Comparison of ENCODE assay signal across 8 cellular contexts in genomic region chr14:50860478-50861086, GRCh38. TPM values are rescaled to one million over a fixed set of nuclear protein-coding genes. Genes with fewer than 3 reads are reported as not detected.
DNase-seq lines count a peak whose midpoint lies in the region; ATAC-seq and TF ChIP-seq lines count a peak whose summit lies in the region.

No MANE protein-coding gene starts in this region.

- H3K27ac ChIP-seq in HL-60 (replicated peaks), result no peak overlapping the region

- peaks cover 12% of the 10 kb centered on the region for H3K4me1 Mint-ChIP-seq in activated CD4-positive, alpha-beta memory T cell treated with anti-CD3 and anti-CD28 coated beads, Interleukin-2, amount 10 ng/mL, durations not matched to agents 7 days and 5 days

- H3K27ac Mint-ChIP-seq in activated CD4-positive, alpha-beta memory T cell treated with anti-CD3 and anti-CD28 coated beads, Interleukin-2, amount 10 ng/mL, durations not matched to agents 7 days and 5 days, result peak overlapping the region; percentile 47

- no peak for ATAC-seq in GM21423 (IDR thresholded peaks at IDR 0.05; ENCODE audit: unreplicated experiment)

- TF ChIP-seq CTCF in HL-60 (IDR thresholded peaks at IDR 0.05; ENCODE audit: insufficient read depth, low read length), result peak; percentile 58

- POLR2A ChIA-PET in activated CD4-positive, alpha-beta memory T cell treated with anti-CD3 and anti-CD28 coated beads, Interleukin-2, amount 10 ng/mL, durations not matched to agents 7 days and 5 days (lab: Charles Lee), result interaction anchor here (0.6 to 2.4 kb wide), 14 partner anchors 15 to 981 kb away, joined by 3 to 19 read pairs (median 4); partner anchors contain the start of genes ATL1, NIN and SAV1

- H3K4me3 ChIP-seq in HL-60 (replicated peaks; ENCODE audit: insufficient read depth, low read length), result peak overlapping the region; percentile 59

- no peaks in the 10 kb centered on the region for H3K9me3 Mint-ChIP-seq in activated CD4-positive, alpha-beta memory T cell treated with anti-CD3 and anti-CD28 coated beads, Interleukin-2, amount 10 ng/mL, durations not matched to agents 7 days and 5 days

- peak overlapping the region; percentile 83 for H3K4me3 Mint-ChIP-seq in activated CD4-positive, alpha-beta memory T cell treated with anti-CD3 and anti-CD28 coated beads, Interleukin-2, amount 10 ng/mL, durations not matched to agents 7 days and 5 days

- H3K27me3 ChIP-seq in HL-60 (ENCODE audit: insufficient read depth, poor library complexity, severe bottlenecking), result no peaks in the 10 kb centered on the region

- peak; percentile 93 for DNase-seq in DMS79 treated with DMSO at 0.1 percent for 48 hours (lab: John Stamatoyannopoulos, UW)
- peak; percentile 42 to 82 for DNase-seq in HL-60 (ENCODE audit: low read depth in 1 of 2, low spot score in 1 of 2)
- DNase-seq in NCI-H748 treated with DMSO at 0.1 percent for 48 hours (lab: John Stamatoyannopoulos, UW), result peak; percentile 94
- peak; percentile 89 for DNase-seq in activated CD4-positive, alpha-beta memory T cell treated with anti-CD3 and anti-CD28 coated beads, Interleukin-2, amount 10 ng/mL, durations not matched to agents 7 days and 5 days
- DNase-seq in effector CD4-positive, alpha-beta T cell, result peak; percentile 85
- peak; percentile 81 to 87 for DNase-seq in lung microvascular endothelial cell (ENCODE audit: low read depth in 2 of 2)
- peak; percentile 72 to 86 (median 84) for DNase-seq in stimulated activated CD4-positive, alpha-beta T cell treated with anti-CD3 and anti-CD28 coated beads, TNF-alpha, amount 100 ng/mL, for 24 hours (ENCODE audit: low read depth in 3 of 3)

- H3K27me3 Mint-ChIP-seq in activated CD4-positive, alpha-beta memory T cell treated with anti-CD3 and anti-CD28 coated beads, Interleukin-2, amount 10 ng/mL, durations not matched to agents 7 days and 5 days, result peaks cover 7% of the 10 kb centered on the region

- no peaks in the 10 kb centered on the region for H3K36me3 Mint-ChIP-seq in activated CD4-positive, alpha-beta memory T cell treated with anti-CD3 and anti-CD28 coated beads, Interleukin-2, amount 10 ng/mL, durations not matched to agents 7 days and 5 days (ENCODE audit: low read depth)

- CTCF ChIA-PET in activated CD4-positive, alpha-beta memory T cell treated with anti-CD3 and anti-CD28 coated beads, Interleukin-2, amount 10 ng/mL, durations not matched to agents 7 days and 5 days (lab: Charles Lee), result interaction anchor here (0.6 to 3.0 kb wide), 54 partner anchors 8 to 792 kb away, joined by 3 to 56 read pairs (median 6); partner anchors contain the start of genes ABHD12B, FRMD6, NIN and SAV1

RNA-seq across cellular contexts. Expression of gene ABHD12B, which starts 11.3 kb away (rescaled TPM):
- total RNA-seq in activated CD4-positive, alpha-beta memory T cell treated with anti-CD3 and anti-CD28 coated beads, Interleukin-2, amount 10 ng/mL, durations not matched to agents 7 days and 5 days, result not detected
- not detected in 2 replicates for total RNA-seq in lung microvascular endothelial cell

RNA-seq across cellular contexts. Expression of gene NIN, which starts 29.6 kb away (rescaled TPM):
- 10 to 100 TPM; 50.3 to 56.5 TPM for total RNA-seq in activated CD4-positive, alpha-beta memory T cell treated with anti-CD3 and anti-CD28 coated beads, Interleukin-2, amount 10 ng/mL, durations not matched to agents 7 days and 5 days
- 21.8 and 22.0 TPM in 2 replicates for total RNA-seq in lung microvascular endothelial cell
